8 cellular contexts compared by ENCODE assay signal in the genomic region with DNA sequence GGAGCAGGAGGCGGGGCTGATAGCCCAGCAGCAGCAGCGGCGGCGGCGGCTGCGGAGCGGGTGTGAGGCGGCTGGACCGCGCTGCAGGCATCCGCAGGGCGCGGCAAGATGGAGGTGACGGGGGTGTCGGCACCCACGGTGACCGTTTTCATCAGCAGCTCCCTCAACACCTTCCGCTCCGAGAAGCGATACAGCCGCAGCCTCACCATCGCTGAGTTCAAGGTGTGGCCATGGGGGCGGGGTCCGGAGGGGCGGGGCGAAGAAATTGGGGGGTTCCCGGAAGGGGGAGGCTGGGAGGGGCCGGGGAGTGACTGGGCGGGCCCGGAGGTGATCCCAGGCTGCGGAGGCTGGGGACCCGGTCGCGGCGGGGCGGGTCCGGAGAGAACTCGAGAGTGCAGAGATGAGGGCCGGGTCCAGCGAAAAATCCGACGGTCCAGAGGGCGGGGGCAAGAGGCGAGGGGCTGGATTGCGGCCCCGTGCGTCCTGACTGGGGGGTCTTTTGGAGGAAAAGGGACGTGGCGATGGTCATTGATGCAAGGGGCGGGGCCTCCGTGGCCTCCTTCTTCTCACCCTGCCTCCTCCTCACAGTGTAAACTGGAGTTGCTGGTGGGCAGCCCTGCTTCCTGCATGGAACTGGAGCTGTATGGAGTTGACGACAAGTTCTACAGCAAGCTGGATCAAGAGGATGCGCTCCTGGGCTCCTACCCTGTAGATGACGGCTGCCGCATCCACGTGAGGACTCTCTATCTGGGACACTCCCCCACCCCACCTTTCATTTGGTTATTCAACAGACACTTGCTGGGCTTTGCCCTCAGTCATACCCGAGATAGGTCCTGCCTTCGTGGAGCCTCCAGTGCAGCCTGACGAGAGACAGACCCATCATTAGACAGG. TPM values are rescaled to one million over a fixed set of nuclear protein-coding genes. Genes with fewer than 3 reads are reported as not detected.
DNase-seq lines count a peak whose midpoint lies in the region; ATAC-seq and TF ChIP-seq lines count a peak whose summit lies in the region.

A gene with protein sequence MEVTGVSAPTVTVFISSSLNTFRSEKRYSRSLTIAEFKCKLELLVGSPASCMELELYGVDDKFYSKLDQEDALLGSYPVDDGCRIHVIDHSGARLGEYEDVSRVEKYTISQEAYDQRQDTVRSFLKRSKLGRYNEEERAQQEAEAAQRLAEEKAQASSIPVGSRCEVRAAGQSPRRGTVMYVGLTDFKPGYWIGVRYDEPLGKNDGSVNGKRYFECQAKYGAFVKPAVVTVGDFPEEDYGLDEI (plus strand): TSS at position 16 of the 891 bp plus-strand sequence. CDS start 93 bp downstream, at position 109.

- CTCF ChIA-PET in Calu3 (lab: Charles Lee) = interaction anchor here (0.6 to 1.1 kb wide), 5 partner anchors 12 to 62 kb away, joined by 4 to 9 read pairs (median 5); a partner anchor contains a TSS
- CTCF ChIA-PET in activated CD4-positive, alpha-beta memory T cell treated with anti-CD3 and anti-CD28 coated beads, Interleukin-2, amount 10 ng/mL, durations not matched to agents 7 days and 5 days (lab: Charles Lee) = interaction anchor here (0.7 to 2.1 kb wide), 7 partner anchors 12 to 100 kb away, joined by 3 to 23 read pairs (median 4); no protein-coding TSS in a partner anchor

- no peaks in the 10 kb centered on the region for H3K9me3 Mint-ChIP-seq in Calu3 (ENCODE audit: low read depth, unreplicated experiment)
- H3K9me3 Mint-ChIP-seq in activated CD4-positive, alpha-beta memory T cell treated with anti-CD3 and anti-CD28 coated beads, Interleukin-2, amount 10 ng/mL, durations not matched to agents 7 days and 5 days = no peaks in the 10 kb centered on the region
- no peaks in the 10 kb centered on the region for H3K9me3 Mint-ChIP-seq in effector memory CD8-positive, alpha-beta T cell
- H3K9me3 Mint-ChIP-seq in stimulated activated effector memory CD8-positive, alpha-beta T cell treated with anti-CD3 and anti-CD28 coated beads, Interleukin-12 subunit alpha, Interleukin-12 subunit beta, amount 100 ng/mL, for 72 hours = no peaks in the 10 kb centered on the region

- peaks cover 70% of the 10 kb centered on the region for H3K36me3 Mint-ChIP-seq in Calu3 (ENCODE audit: insufficient read depth, unreplicated experiment)
- peaks cover 49% of the 10 kb centered on the region for H3K36me3 Mint-ChIP-seq in activated CD4-positive, alpha-beta memory T cell treated with anti-CD3 and anti-CD28 coated beads, Interleukin-2, amount 10 ng/mL, durations not matched to agents 7 days and 5 days (ENCODE audit: low read depth)
- peaks cover 65% of the 10 kb centered on the region for H3K36me3 Mint-ChIP-seq in effector memory CD8-positive, alpha-beta T cell (ENCODE audit: insufficient read depth)
- peaks cover 87% of the 10 kb centered on the region for H3K36me3 Mint-ChIP-seq in stimulated activated effector memory CD8-positive, alpha-beta T cell treated with anti-CD3 and anti-CD28 coated beads, Interleukin-12 subunit alpha, Interleukin-12 subunit beta, amount 100 ng/mL, for 72 hours

- POLR2A ChIA-PET in activated CD4-positive, alpha-beta memory T cell treated with anti-CD3 and anti-CD28 coated beads, Interleukin-2, amount 10 ng/mL, durations not matched to agents 7 days and 5 days (lab: Charles Lee) = interaction anchor here (0.7 to 6.2 kb wide), 21 partner anchors 9 to 734 kb away, joined by 3 to 37 read pairs (median 4); a partner anchor contains a TSS

- H3K27me3 ChIP-seq in mucosa of stomach (ENCODE audit: control insufficient read depth, insufficient read depth, low read length) = no peaks in the 10 kb centered on the region

- no TSS peak for BruUV-seq in Calu3 (replicated peaks; lab: Mats Ljungman, UMichigan)

- H3K27me3 Mint-ChIP-seq in Calu3 (ENCODE audit: unreplicated experiment) = peaks cover 12% of the 10 kb centered on the region
- H3K27me3 Mint-ChIP-seq in activated CD4-positive, alpha-beta memory T cell treated with anti-CD3 and anti-CD28 coated beads, Interleukin-2, amount 10 ng/mL, durations not matched to agents 7 days and 5 days = no peaks in the 10 kb centered on the region
- no peaks in the 10 kb centered on the region for H3K27me3 Mint-ChIP-seq in effector memory CD8-positive, alpha-beta T cell

- intact Hi-C loops in Calu3 (cut with micrococcal nuclease; ENCODE audit: unreplicated experiment) = loop anchor here (1.0 kb wide), 1 partner anchor 22 kb away; no protein-coding TSS in a partner anchor

- peak within 1 kb of the TSS; percentile 90 for H3K4me3 Mint-ChIP-seq in Calu3 (ENCODE audit: low read depth, unreplicated experiment)
- H3K4me3 Mint-ChIP-seq in activated CD4-positive, alpha-beta memory T cell treated with anti-CD3 and anti-CD28 coated beads, Interleukin-2, amount 10 ng/mL, durations not matched to agents 7 days and 5 days = peak within 1 kb of the TSS; percentile 92
- H3K4me3 Mint-ChIP-seq in effector memory CD8-positive, alpha-beta T cell = peak within 1 kb of the TSS; percentile 89 to 94
- peak within 1 kb of the TSS; percentile 97 for H3K4me3 Mint-ChIP-seq in stimulated activated effector memory CD8-positive, alpha-beta T cell treated with anti-CD3 and anti-CD28 coated beads, Interleukin-12 subunit alpha, Interleukin-12 subunit beta, amount 100 ng/mL, for 72 hours

- TF ChIP-seq CTCF in Calu3 (IDR thresholded peaks at IDR 0.05; ENCODE audit: unreplicated experiment) = no peak

- ATAC-seq in GM21717 (IDR thresholded peaks at IDR 0.05; ENCODE audit: unreplicated experiment) = peak; percentile 10
- ATAC-seq in effector memory CD8-positive, alpha-beta T cell (replicated peaks) = no peak
- peak; percentile 70 for ATAC-seq in stimulated activated effector memory CD8-positive, alpha-beta T cell treated with anti-CD3 and anti-CD28 coated beads, Interleukin-12 subunit alpha, Interleukin-12 subunit beta, amount 100 ng/mL, for 72 hours

- peaks cover 14% of the 10 kb centered on the region for H3K4me1 ChIP-seq in mucosa of stomach (ENCODE audit: control insufficient read depth, insufficient read depth, low read length)

- H3K4me3 ChIP-seq in mucosa of stomach (ENCODE audit: low read length) = peak within 1 kb of the TSS; percentile 95

- DNase-seq in Calu3 (no peak), NCI-H1694 (lab: John Stamatoyannopoulos, UW) (peak; percentile 70), T1000 (lab: John Stamatoyannopoulos, UW) (no peak)
- DNase-seq in activated CD4-positive, alpha-beta memory T cell treated with anti-CD3 and anti-CD28 coated beads, Interleukin-2, amount 10 ng/mL, durations not matched to agents 7 days and 5 days = peak; percentile 90
- DNase-seq in effector memory CD8-positive, alpha-beta T cell = no peak
- no peak for DNase-seq in stimulated activated effector memory CD8-positive, alpha-beta T cell treated with anti-CD3 and anti-CD28 coated beads, Interleukin-12 subunit alpha, Interleukin-12 subunit beta, amount 100 ng/mL, for 72 hours (ENCODE audit: low spot score in 2 of 2)

- H3K9me3 ChIP-seq in mucosa of stomach (ENCODE audit: control insufficient read depth, low read length) = no peaks in the 10 kb centered on the region

- H3K36me3 ChIP-seq in mucosa of stomach (ENCODE audit: control insufficient read depth, insufficient read depth, low read length) = no peaks in the 10 kb centered on the region

- H3K27ac Mint-ChIP-seq in Calu3 (ENCODE audit: unreplicated experiment) = peak within 1 kb of the TSS; percentile 99
- H3K27ac Mint-ChIP-seq in activated CD4-positive, alpha-beta memory T cell treated with anti-CD3 and anti-CD28 coated beads, Interleukin-2, amount 10 ng/mL, durations not matched to agents 7 days and 5 days = peak within 1 kb of the TSS; percentile 95
- peak within 1 kb of the TSS; percentile 96 to 99 for H3K27ac Mint-ChIP-seq in effector memory CD8-positive, alpha-beta T cell
- H3K27ac Mint-ChIP-seq in stimulated activated effector memory CD8-positive, alpha-beta T cell treated with anti-CD3 and anti-CD28 coated beads, Interleukin-12 subunit alpha, Interleukin-12 subunit beta, amount 100 ng/mL, for 72 hours = peak within 1 kb of the TSS; percentile 99

- H3K9ac ChIP-seq in mucosa of stomach (ENCODE audit: low read length) = peak within 1 kb of the TSS; percentile 85

- peaks cover 38% of the 10 kb centered on the region for H3K4me1 Mint-ChIP-seq in Calu3 (ENCODE audit: low read depth, unreplicated experiment)
- peaks cover 51% of the 10 kb centered on the region for H3K4me1 Mint-ChIP-seq in activated CD4-positive, alpha-beta memory T cell treated with anti-CD3 and anti-CD28 coated beads, Interleukin-2, amount 10 ng/mL, durations not matched to agents 7 days and 5 days
- peaks cover 43 to 46% of the 10 kb centered on the region in 2 donors for H3K4me1 Mint-ChIP-seq in effector memory CD8-positive, alpha-beta T cell (ENCODE audit: low read depth in 2 of 2)
- H3K4me1 Mint-ChIP-seq in stimulated activated effector memory CD8-positive, alpha-beta T cell treated with anti-CD3 and anti-CD28 coated beads, Interleukin-12 subunit alpha, Interleukin-12 subunit beta, amount 100 ng/mL, for 72 hours = peaks cover 57% of the 10 kb centered on the region

RNA-seq across cellular contexts. Expression of the gene that starts here (rescaled TPM):
- total RNA-seq in Calu3 (2022) = 204 and 210 TPM in 2 replicates
- total RNA-seq in activated CD4-positive, alpha-beta memory T cell treated with anti-CD3 and anti-CD28 coated beads, Interleukin-2, amount 10 ng/mL, durations not matched to agents 7 days and 5 days = 100 to 1,000 TPM; 185 to 200 TPM

Comparison
In these comparisons a context has a peak if more than half of its experiments do, and no peak if none do; other contexts are left out.
1. DNase-seq: peak in NCI-H1694 (single experiment) and activated CD4-positive, alpha-beta memory T cell treated with anti-CD3 and anti-CD28 coated beads, Interleukin-2, amount 10 ng/mL, durations not matched to agents 7 days and 5 days (single experiment); none in Calu3 (single experiment), effector memory CD8-positive, alpha-beta T cell (0 of 3), stimulated activated effector memory CD8-positive, alpha-beta T cell treated with anti-CD3 and anti-CD28 coated beads, Interleukin-12 subunit alpha, Interleukin-12 subunit beta, amount 100 ng/mL, for 72 hours (0 of 2) and T1000 (single experiment).
2. Peak in every context shown above with its lines, with median percentiles within 50 percentile points of each other: H3K27ac Mint-ChIP-seq and H3K4me3 Mint-ChIP-seq.